ENCODE assay signal across 11 cellular contexts in the genomic region with DNA sequence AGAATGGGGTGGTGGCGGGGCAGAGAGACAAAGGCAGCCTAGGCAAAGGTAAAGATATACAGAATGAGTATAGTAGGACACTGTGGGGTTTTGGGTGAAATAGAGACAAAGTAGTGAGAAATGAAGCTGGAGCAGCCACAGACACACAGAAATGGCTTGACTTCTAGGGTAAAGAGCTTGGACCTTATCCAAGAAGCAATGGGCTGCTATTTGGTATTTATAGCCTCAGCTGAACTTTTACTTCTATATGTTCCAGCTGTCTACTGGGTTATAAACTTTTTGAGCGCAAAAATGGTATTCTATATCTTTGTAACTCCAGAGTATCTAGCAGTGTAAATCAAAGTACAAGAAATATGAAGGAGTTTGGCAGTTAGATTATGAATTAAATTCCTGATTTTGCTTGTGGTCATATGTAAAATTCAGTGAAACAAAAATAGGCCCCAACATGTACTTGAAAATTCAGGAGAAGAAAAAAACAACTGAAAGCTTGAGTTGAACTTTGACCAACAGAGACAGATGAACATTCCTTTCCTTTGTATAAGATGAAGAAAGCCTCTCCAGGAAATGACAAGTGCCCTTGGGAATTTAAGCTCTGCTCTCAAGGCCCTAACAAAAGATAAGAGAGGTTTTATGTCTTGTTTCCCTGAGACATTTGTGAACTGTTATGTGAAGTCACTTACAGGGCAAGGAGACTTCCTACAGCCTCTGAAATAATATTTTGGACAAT.
DNase-seq lines count a peak whose midpoint lies in the region; ATAC-seq and TF ChIP-seq lines count a peak whose summit lies in the region.
"Had no signal": no experiment of that assay in that cellular context is flagged by ENCODE, and none has a peak within 500 bp of the region (broad histone marks: within the 10 kb centered on the region; RNA-seq: fewer than 3 reads in every experiment).

No MANE protein-coding gene starts in this region.

- no peak overlapping the region for H3K27ac Mint-ChIP-seq in CD4-positive, alpha-beta memory T cell
- H3K27ac Mint-ChIP-seq: B cell; stimulated activated effector memory CD8-positive, alpha-beta T cell treated with anti-CD3 and anti-CD28 coated beads, Interleukin-12 subunit alpha, Interleukin-12 subunit beta, amount 100 ng/mL, for 72 hours had no signal

- no peak for TF ChIP-seq POLR2A in heart left ventricle (IDR thresholded peaks at IDR 0.05)

- H3K4me3 Mint-ChIP-seq in CD4-positive, alpha-beta memory T cell, result no peak overlapping the region
- H3K4me3 Mint-ChIP-seq: B cell; stimulated activated effector memory CD8-positive, alpha-beta T cell treated with anti-CD3 and anti-CD28 coated beads, Interleukin-12 subunit alpha, Interleukin-12 subunit beta, amount 100 ng/mL, for 72 hours had no signal

- H3K4me1 Mint-ChIP-seq in CD4-positive, alpha-beta memory T cell, result no peaks in the 10 kb centered on the region
- H3K4me1 Mint-ChIP-seq: B cell; stimulated activated effector memory CD8-positive, alpha-beta T cell treated with anti-CD3 and anti-CD28 coated beads, Interleukin-12 subunit alpha, Interleukin-12 subunit beta, amount 100 ng/mL, for 72 hours had no signal

- H3K4me3 ChIP-seq in cardiac muscle cell (no peak overlapping the region), heart left ventricle (no peak overlapping the region), adipocyte (ENCODE audit: low read length) (peak overlapping the region; percentile 36), iPS-20b (ENCODE audit: low read length) (peak overlapping the region; percentile 24)
- H3K4me3 ChIP-seq in CD4-positive, alpha-beta memory T cell (ENCODE audit: low read length in 2 of 2), result no peak overlapping the region

- H3K27ac ChIP-seq in cardiac muscle cell (peak overlapping the region; percentile 91), heart left ventricle (peak overlapping the region in 3 of 12 donors; percentile 2 to 6 (median 5)), iPS-20b (ENCODE audit: low read length) (peak overlapping the region; percentile 56)
- H3K27ac ChIP-seq in CD4-positive, alpha-beta memory T cell (ENCODE audit: low read depth, low read length), result no peak overlapping the region

- ATAC-seq in heart left ventricle, result no peak
- ATAC-seq: stimulated activated effector memory CD8-positive, alpha-beta T cell treated with anti-CD3 and anti-CD28 coated beads, Interleukin-12 subunit alpha, Interleukin-12 subunit beta, amount 100 ng/mL, for 72 hours had no signal

- 82 to 92% (median 89%) methylated on average over 2 of the region's 2 CpGs for WGBS in heart left ventricle, 4 donors

- DNase-seq in cardiac muscle cell (ENCODE audit: low read depth in 1 of 2, low spot score in 1 of 2), result peak; percentile 52 to 95
- DNase-seq in heart left ventricle, result no peak
- peak; percentile 68 for DNase-seq in adipocyte (ENCODE audit: low read depth)
- no peak for DNase-seq in CD4-positive, alpha-beta memory T cell
- DNase-seq in cerebellar cortex (ENCODE audit: low spot score), result no peak
- DNase-seq in GM20000 (ENCODE audit: low spot score), result no peak
- DNase-seq in amygdala (lab: John Stamatoyannopoulos, UW), result no peak
- DNase-seq: effector CD8-positive, alpha-beta T cell had no signal

- TF ChIP-seq CTCF in cardiac muscle cell (IDR thresholded peaks at IDR 0.05; ENCODE audit: low read depth, low read length), result no peak
- no peak for TF ChIP-seq CTCF in heart left ventricle (IDR thresholded peaks at IDR 0.05)
- no peak for TF ChIP-seq CTCF in GM20000 (IDR thresholded peaks at IDR 0.05; ENCODE audit: extremely low read depth, missing control alignments)

- H3K9ac ChIP-seq in adipocyte (ENCODE audit: low read length) (peak overlapping the region; percentile 52), iPS-20b (ENCODE audit: low read depth, low read length) (peak overlapping the region; percentile 53; the same call in 1 of the 2 replicates)

- H3K27me3 Mint-ChIP-seq in CD4-positive, alpha-beta memory T cell, result no peaks in the 10 kb centered on the region
- H3K27me3 Mint-ChIP-seq: B cell had no signal

- H3K27me3 ChIP-seq in cardiac muscle cell (no peaks in the 10 kb centered on the region), heart left ventricle (peaks cover 0 to 7% (median 0%) of the 10 kb centered on the region in 9 donors), adipocyte (replicated peaks; ENCODE audit: control insufficient read depth, insufficient read depth, low read length) (no peaks in the 10 kb centered on the region), iPS-20b (ENCODE audit: insufficient read depth, low read length) (no peaks in the 10 kb centered on the region)
- H3K27me3 ChIP-seq in CD4-positive, alpha-beta memory T cell (ENCODE audit: insufficient read depth, low read length), result no peaks in the 10 kb centered on the region

- no peaks in the 10 kb centered on the region for H3K36me3 ChIP-seq in cardiac muscle cell
- no peaks in the 10 kb centered on the region for H3K36me3 ChIP-seq in heart left ventricle
- H3K36me3 ChIP-seq in adipocyte (ENCODE audit: control insufficient read depth, insufficient read depth, low read length, severe bottlenecking), result no peaks in the 10 kb centered on the region
- H3K36me3 ChIP-seq in iPS-20b (ENCODE audit: insufficient read depth, low read depth, low read length), result no peaks in the 10 kb centered on the region
- H3K36me3 ChIP-seq in CD4-positive, alpha-beta memory T cell (ENCODE audit: insufficient read depth, low read length), result no peaks in the 10 kb centered on the region

- H3K9me3 Mint-ChIP-seq in CD4-positive, alpha-beta memory T cell, result no peaks in the 10 kb centered on the region
- H3K9me3 Mint-ChIP-seq: stimulated activated effector memory CD8-positive, alpha-beta T cell treated with anti-CD3 and anti-CD28 coated beads, Interleukin-12 subunit alpha, Interleukin-12 subunit beta, amount 100 ng/mL, for 72 hours had no signal

- H3K4me1 ChIP-seq in cardiac muscle cell (ENCODE audit: low read depth), result peaks cover 19% of the 10 kb centered on the region
- H3K4me1 ChIP-seq in heart left ventricle, result peaks cover 0 to 12% (median 0%) of the 10 kb centered on the region in 12 donors
- H3K4me1 ChIP-seq in adipocyte (ENCODE audit: control insufficient read depth, insufficient read depth, low read length), result peaks cover 26% of the 10 kb centered on the region
- peaks cover 21% of the 10 kb centered on the region for H3K4me1 ChIP-seq in iPS-20b (ENCODE audit: insufficient read depth, low read length)
- no peaks in the 10 kb centered on the region for H3K4me1 ChIP-seq in CD4-positive, alpha-beta memory T cell (ENCODE audit: insufficient read depth, low read length)

- H3K9me3 ChIP-seq in cardiac muscle cell (ENCODE audit: low read depth), result no peaks in the 10 kb centered on the region
- no peaks in the 10 kb centered on the region for H3K9me3 ChIP-seq in heart left ventricle
- no peaks in the 10 kb centered on the region for H3K9me3 ChIP-seq in adipocyte (ENCODE audit: control insufficient read depth, low read length)
- H3K9me3 ChIP-seq in iPS-20b (ENCODE audit: insufficient read depth, low read depth, low read length), result no peaks in the 10 kb centered on the region
- H3K9me3 ChIP-seq in CD4-positive, alpha-beta memory T cell (ENCODE audit: control insufficient read depth in 1 of 2, low read length in 2 of 2), result no peaks in the 10 kb centered on the region

- POLR2A ChIA-PET in CD4-positive, alpha-beta memory T cell (lab: Charles Lee; ENCODE audit: partially characterized antibody), result no interaction called here

- intact Hi-C loops in heart left ventricle (cut with DNase I), result no loop called here
- intact Hi-C loops in CD4-positive, alpha-beta memory T cell (cut with micrococcal nuclease), result no loop called here

- CTCF ChIA-PET in CD4-positive, alpha-beta memory T cell (lab: Charles Lee; ENCODE audit: partially characterized antibody), result interaction anchor here (1.3 kb wide), 1 partner anchor 10 kb away, joined by 3 read pairs; no protein-coding TSS in a partner anchor

- H3K36me3 Mint-ChIP-seq in CD4-positive, alpha-beta memory T cell, result no peaks in the 10 kb centered on the region
- H3K36me3 Mint-ChIP-seq: stimulated activated effector memory CD8-positive, alpha-beta T cell treated with anti-CD3 and anti-CD28 coated beads, Interleukin-12 subunit alpha, Interleukin-12 subunit beta, amount 100 ng/mL, for 72 hours had no signal

Comparison
In these comparisons a context has a peak if more than half of its experiments do, and no peak if none do; other contexts are left out.
1. DNase-seq: peak in cardiac muscle cell (2 of 2) and adipocyte (single experiment); none in heart left ventricle (0 of 5), CD4-positive, alpha-beta memory T cell (0 of 5), cerebellar cortex (single experiment), GM20000 (single experiment) and amygdala (0 of 56).
2. H3K4me3 ChIP-seq: peak in adipocyte (single experiment) and iPS-20b (single experiment); none in cardiac muscle cell (single experiment), heart left ventricle (0 of 12) and CD4-positive, alpha-beta memory T cell (0 of 2).